Comparison of ENCODE assay signal across 8 cellular contexts in genomic region chr5:18305288-18305899, GRCh38.
DNase-seq lines count a peak whose midpoint lies in the region; ATAC-seq and TF ChIP-seq lines count a peak whose summit lies in the region.

No MANE protein-coding gene starts in this region.

- H3K27me3 ChIP-seq in BE2C = no peaks in the 10 kb centered on the region
- H3K27me3 ChIP-seq in OCI-LY3 (ENCODE audit: low read depth, low read length) = no peaks in the 10 kb centered on the region

- H3K4me2 ChIP-seq in OCI-LY3 (ENCODE audit: low read length) = no peak overlapping the region

- peak; percentile 33 for DNase-seq in BE2C
- peak; percentile 54 for DNase-seq in epithelial cell of esophagus (ENCODE audit: low read depth)
- peak; percentile 44 for DNase-seq in pons (ENCODE audit: low spot score)
- DNase-seq in activated naive CD4-positive, alpha-beta T cell treated with Interleukin-2 at 50 U/mL for 16 hours = no peak
- no peak for DNase-seq in stimulated activated CD4-positive, alpha-beta T cell treated with anti-CD3 and anti-CD28 coated beads, Interleukin-12 subunit alpha, Interleukin-12 subunit beta, amount 100 ng/mL, for 4 hours

- peak; percentile 93 for TF ChIP-seq CTCF in BE2C (IDR thresholded peaks at IDR 0.05; ENCODE audit: low read depth, low read length)
- TF ChIP-seq CTCF in OCI-LY3 (IDR thresholded peaks at IDR 0.05; ENCODE audit: low read depth, low read length) = peak; percentile 63
- TF ChIP-seq CTCF in epithelial cell of esophagus (IDR thresholded peaks at IDR 0.05; ENCODE audit: insufficient read depth, low read depth, low read length, missing control alignments) = peak; percentile 91

- ATAC-seq in GM18873 (IDR thresholded peaks at IDR 0.05; ENCODE audit: low FRiP score, unreplicated experiment) (peak; percentile 47), HG03175 (IDR thresholded peaks at IDR 0.05; ENCODE audit: unreplicated experiment) (peak; percentile 77)

- H3K4me3 ChIP-seq in BE2C (ENCODE audit: low read depth, low read length) (peak overlapping the region; percentile 23), OCI-LY3 (ENCODE audit: low read length) (no peak overlapping the region), epithelial cell of esophagus (ENCODE audit: low read length) (no peak overlapping the region)

- no peak overlapping the region for H3K9ac ChIP-seq in OCI-LY3 (ENCODE audit: low read length)

- no peaks in the 10 kb centered on the region for H3K9me3 ChIP-seq in BE2C
- no peaks in the 10 kb centered on the region for H3K9me3 ChIP-seq in OCI-LY3 (ENCODE audit: insufficient read depth, low read length)

- H3K36me3 ChIP-seq in BE2C = no peaks in the 10 kb centered on the region
- no peaks in the 10 kb centered on the region for H3K36me3 ChIP-seq in OCI-LY3 (replicated peaks; ENCODE audit: low read depth, low read length)

- no peak overlapping the region for H3K27ac ChIP-seq in OCI-LY3 (ENCODE audit: low read length)

- H3K79me2 ChIP-seq in OCI-LY3 (ENCODE audit: low read length) = no peaks in the 10 kb centered on the region

- H3K4me1 ChIP-seq in BE2C = no peaks in the 10 kb centered on the region
- H3K4me1 ChIP-seq in OCI-LY3 (ENCODE audit: low read length) = no peaks in the 10 kb centered on the region

- H4K20me1 ChIP-seq in OCI-LY3 (ENCODE audit: insufficient read depth, low read length) = no peaks in the 10 kb centered on the region

- no peak overlapping the region for H2AFZ ChIP-seq in OCI-LY3 (ENCODE audit: low read depth, low read length)

Comparison
In these comparisons a context has a peak if more than half of its experiments do, and no peak if none do; other contexts are left out.
1. DNase-seq: peak in BE2C (single experiment), epithelial cell of esophagus (single experiment) and pons (single experiment); none in activated naive CD4-positive, alpha-beta T cell treated with Interleukin-2 at 50 U/mL for 16 hours (single experiment) and stimulated activated CD4-positive, alpha-beta T cell treated with anti-CD3 and anti-CD28 coated beads, Interleukin-12 subunit alpha, Interleukin-12 subunit beta, amount 100 ng/mL, for 4 hours (single experiment).
2. Peak in every context shown above with its lines, with median percentiles within 50 percentile points of each other: CTCF ChIP-seq.